Comparison of ENCODE assay signal across 2 cellular contexts in the genomic region with DNA sequence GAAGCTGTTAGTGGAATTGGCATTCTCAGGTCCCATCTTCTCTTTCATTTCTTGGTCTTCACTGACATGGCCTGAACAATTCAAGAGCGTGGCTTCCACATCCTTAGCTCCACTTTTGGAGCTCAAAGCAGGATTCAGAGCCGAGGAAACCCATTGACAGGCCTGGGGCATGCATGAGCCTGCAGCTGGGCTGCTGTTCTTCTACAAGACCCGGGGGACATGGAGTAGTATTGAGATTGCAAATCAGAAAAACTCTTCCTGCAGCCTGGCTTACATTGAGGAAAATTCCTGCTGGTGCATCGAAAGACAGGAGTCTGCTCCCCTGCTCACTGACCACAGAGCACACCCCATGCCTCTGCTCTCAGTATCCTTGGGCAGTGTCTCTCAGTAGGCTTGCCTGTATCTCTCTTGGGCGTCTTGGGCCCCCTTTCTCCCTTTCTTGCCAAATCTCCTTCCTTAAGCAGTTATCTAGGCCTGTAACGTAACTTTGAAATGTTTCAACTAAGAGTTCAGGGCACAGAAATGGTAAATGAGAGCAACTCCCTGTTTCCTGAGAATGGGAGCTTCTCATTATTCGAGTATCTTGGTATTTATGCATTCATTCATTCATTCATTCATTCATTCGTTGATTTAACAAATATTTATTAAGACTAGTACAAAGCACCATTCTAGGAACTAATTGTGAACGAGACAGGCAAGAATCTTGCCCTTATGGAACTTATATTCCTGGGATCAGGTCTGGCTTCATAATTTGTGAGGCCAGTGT.
TF ChIP-seq lines count a peak whose summit lies in the region.

No MANE protein-coding gene starts in this region.

TF ChIP-seq in GM12878, 131 proteins besides CTCF, POLR2A, EP300 and RAD21:
- TF ChIP-seq ZNF24 (IDR thresholded peaks at IDR 0.05) (peak; percentile 82), HDAC6 (IDR thresholded peaks at IDR 0.05; ENCODE audit: unreplicated experiment) (no peak)

TF ChIP-seq in GM12891, 5 proteins besides CTCF, POLR2A, EP300 and RAD21:
- no peak for TF ChIP-seq SPI1 (IDR thresholded peaks at IDR 0.05; ENCODE audit: low read depth, low read length)
